18 cellular contexts compared by ENCODE assay signal in genomic region chr3:14368146-14368545, GRCh38. TPM values are rescaled to one million over a fixed set of nuclear protein-coding genes. Genes with fewer than 3 reads are reported as not detected.
A peak's percentile ranks its signal among the peaks of the same experiment; 100 is the strongest.
DNase-seq lines count a peak whose midpoint lies in the region; ATAC-seq and TF ChIP-seq lines count a peak whose summit lies in the region.
"Had no signal": no experiment of that assay in that cellular context is flagged by ENCODE, and none has a peak within 500 bp of the region (broad histone marks: within the 10 kb centered on the region; RNA-seq: fewer than 3 reads in every experiment).

No MANE protein-coding gene starts in this region.

- WGBS in right cardiac atrium, result 90% methylated on average over 10 of the region's 10 CpGs

- H3K36me3 ChIP-seq in left ventricle myocardium inferior, result no peaks in the 10 kb centered on the region
- no peaks in the 10 kb centered on the region for H3K36me3 ChIP-seq in WERI-Rb-1
- H3K36me3 ChIP-seq: BLaER1, HAP-1 had no signal

- H3K4me1 ChIP-seq in right cardiac atrium (ENCODE audit: control insufficient read depth, insufficient read depth, low read length), result peaks cover 14% of the 10 kb centered on the region
- peaks cover 39% of the 10 kb centered on the region for H3K4me1 ChIP-seq in left ventricle myocardium inferior
- no peaks in the 10 kb centered on the region for H3K4me1 ChIP-seq in foreskin keratinocyte

- H3K4me3 ChIP-seq in right cardiac atrium (ENCODE audit: low read length) (no peak overlapping the region), left ventricle myocardium inferior (no peak overlapping the region), WERI-Rb-1 (ENCODE audit: low read depth, low read length) (no peak overlapping the region)
- H3K4me3 ChIP-seq: A549, BLaER1, GM12878, HAP-1 had no signal

- H3K27me3 ChIP-seq in right cardiac atrium (ENCODE audit: control insufficient read depth, insufficient read depth) (no peaks in the 10 kb centered on the region), left ventricle myocardium inferior (ENCODE audit: low read depth) (peaks cover 52% of the 10 kb centered on the region), WERI-Rb-1 (ENCODE audit: insufficient read depth, low read depth, severe bottlenecking) (no peaks in the 10 kb centered on the region), foreskin keratinocyte (peaks cover 69% of the 10 kb centered on the region)
- H3K27me3 ChIP-seq: BLaER1 had no signal

- no peak for TF ChIP-seq CTCF in left ventricle myocardium inferior (IDR thresholded peaks at IDR 0.05; ENCODE audit: borderline replicate concordance)
- 0 out of 2 replicates have a peak, but pooled peaks have one; percentile 22 for TF ChIP-seq CTCF in WERI-Rb-1 (IDR thresholded peaks at IDR 0.05; ENCODE audit: low read depth, low read length)
- TF ChIP-seq CTCF in foreskin keratinocyte (conservative IDR thresholded peaks at IDR 0.05), result peak; percentile 30

- ATAC-seq in right cardiac atrium, result no peak
- ATAC-seq in foreskin keratinocyte, result no peak
- ATAC-seq: A549, GM12878 had no signal

- H3K9me3 ChIP-seq in right cardiac atrium (ENCODE audit: control insufficient read depth, low read length) (no peaks in the 10 kb centered on the region), left ventricle myocardium inferior (replicated peaks) (no peaks in the 10 kb centered on the region), WERI-Rb-1 (ENCODE audit: severe bottlenecking) (no peaks in the 10 kb centered on the region)
- H3K9me3 ChIP-seq: A549, BLaER1, HAP-1 had no signal

- H3K27ac ChIP-seq in right cardiac atrium (ENCODE audit: low read length) (no peak overlapping the region), left ventricle myocardium inferior (replicated peaks) (no peak overlapping the region), WERI-Rb-1 (no peak overlapping the region), foreskin keratinocyte (no peak overlapping the region)
- H3K27ac ChIP-seq: 22Rv1, A549, BLaER1 had no signal

- intact Hi-C loops in right cardiac atrium (cut with DNase I), result no loop called here
- intact Hi-C loops in left ventricle myocardium inferior (cut with micrococcal nuclease), result no loop called here

- DNase-seq in right cardiac atrium, result peak in 2 of 3 donors; percentile 9 to 51
- DNase-seq in left ventricle myocardium inferior, result no peak
- DNase-seq in WERI-Rb-1, result no peak
- DNase-seq in foreskin keratinocyte, result no peak
- no peak for DNase-seq in NCI-H1694 treated with DMSO at 0.1 percent for 48 hours (lab: John Stamatoyannopoulos, UW)
- no peak for DNase-seq in AML-193 (lab: John Stamatoyannopoulos, UW)
- no peak for DNase-seq in C1 segment of cervical spinal cord (lab: John Stamatoyannopoulos, UW)
- DNase-seq: CD8-positive, alpha-beta memory T cell; COR-L47; DMS 273 treated with DMSO at 0.1 percent for 48 hours; DND-41; EL; KG1 had no signal

RNA-seq across cellular contexts. Expression of gene SLC6A6, which starts 34.3 kb away (rescaled TPM):
- 100 to 1,000 TPM in 1 of 4 donors, 10 to 100 TPM in 3; 21.3 to 106 (median 38.4) TPM for total RNA-seq in right cardiac atrium
- polyA plus RNA-seq in right cardiac atrium, result 23.7 TPM
- 35.4 TPM for total RNA-seq in left ventricle myocardium inferior
- 13.6 and 14.8 TPM in 2 replicates for total RNA-seq in foreskin keratinocyte
- polyA plus RNA-seq in foreskin keratinocyte, result 4.7 and 5.0 TPM in 2 replicates

Comparison
In these comparisons a context has a peak if more than half of its experiments do, and no peak if none do; other contexts are left out.
1. DNase-seq: peak in right cardiac atrium (2 of 3); none in left ventricle myocardium inferior (single experiment), WERI-Rb-1 (single experiment), foreskin keratinocyte (0 of 2), NCI-H1694 treated with DMSO at 0.1 percent for 48 hours (single experiment), AML-193 (0 of 2) and C1 segment of cervical spinal cord (0 of 14).